ENCODE assay signal across 8 cellular contexts in genomic region chr19:42279148-42279901, GRCh38. TPM values are rescaled to one million over a fixed set of nuclear protein-coding genes. Genes with fewer than 3 reads are reported as not detected.
DNase-seq lines count a peak whose midpoint lies in the region; ATAC-seq and TF ChIP-seq lines count a peak whose summit lies in the region.

No MANE protein-coding gene starts in this region.

- CTCF ChIA-PET in MCF 10A (lab: Yijun Ruan, JAX): interaction anchor here (0.5 to 7.2 kb wide), 38 partner anchors 9 to 394 kb away, joined by 3 to 145 read pairs (median 4); partner anchors contain the start of genes ERF, GSK3A, POU2F2 and PRR19

- no peaks in the 10 kb centered on the region for H3K27me3 Mint-ChIP-seq in MCF 10A (ENCODE audit: insufficient read depth, unreplicated experiment)
- no peaks in the 10 kb centered on the region for H3K27me3 Mint-ChIP-seq in mesothelial cell of epicardium (ENCODE audit: low read depth)

- intact Hi-C loops in MCF 10A (cut with micrococcal nuclease): no loop called here

- H3K4me3 Mint-ChIP-seq in MCF 10A (ENCODE audit: unreplicated experiment) (no peak overlapping the region), mesothelial cell of epicardium (peak overlapping the region; percentile 78)

- BruUV-seq in MCF 10A (replicated peaks; lab: Mats Ljungman, UMichigan): no TSS peak

- peak overlapping the region; percentile 89 for H3K27ac ChIP-seq in 22Rv1

- in situ Hi-C loops in HAP-1 (cut with MboI; ENCODE audit: low sequenced_read_pairs): no loop called here

- DNase-seq in HAP-1 (ENCODE audit: low spot score in 2 of 2) (no peak), MCF 10A (ENCODE audit: unreplicated experiment) (no peak), mesothelial cell of epicardium (ENCODE audit: low spot score in 2 of 2, unreplicated experiment in 2 of 2) (no peak), activated gamma-delta T cell treated with Interleukin-2 at 50 U/mL for 16 hours (no peak), islet precursor cell (no peak), SKM-1 treated with dmso at 0.1 percent for 144 hours (lab: John Stamatoyannopoulos, UW; ENCODE audit: unreplicated experiment) (no peak)

- peaks cover 24% of the 10 kb centered on the region for H3K4me1 ChIP-seq in HAP-1

- no peaks in the 10 kb centered on the region for H3K9me3 ChIP-seq in HAP-1

- peak overlapping the region; percentile 73 for H3K4me3 ChIP-seq in HAP-1

- H3K4me1 Mint-ChIP-seq in MCF 10A (ENCODE audit: insufficient read depth, unreplicated experiment) (peaks cover 32% of the 10 kb centered on the region), mesothelial cell of epicardium (peaks cover 45% of the 10 kb centered on the region)

- ATAC-seq in HG03354 (IDR thresholded peaks at IDR 0.05; ENCODE audit: poor library complexity, severe bottlenecking, unreplicated experiment): no peak

- TF ChIP-seq CTCF in 22Rv1 (IDR thresholded peaks at IDR 0.05) (no peak), MCF 10A (IDR thresholded peaks at IDR 0.05; ENCODE audit: unreplicated experiment) (no peak), mesothelial cell of epicardium (IDR thresholded peaks at IDR 0.05; ENCODE audit: unreplicated experiment) (no peak)

- peaks cover 29% of the 10 kb centered on the region for H3K36me3 Mint-ChIP-seq in MCF 10A (ENCODE audit: insufficient read depth, unreplicated experiment)
- peaks cover 13% of the 10 kb centered on the region for H3K36me3 Mint-ChIP-seq in mesothelial cell of epicardium

- no peaks in the 10 kb centered on the region for H3K27me3 ChIP-seq in HAP-1 (ENCODE audit: low read depth)

- POLR2A ChIA-PET in MCF 10A (lab: Yijun Ruan, JAX): interaction anchor here (0.6 to 7.5 kb wide), 11 partner anchors 9 to 1527 kb away, joined by 3 to 158 read pairs (median 9); partner anchors contain the start of genes CIC, DEDD2, ERF and GSK3A

- H3K9me3 Mint-ChIP-seq in MCF 10A (ENCODE audit: unreplicated experiment) (no peaks in the 10 kb centered on the region), mesothelial cell of epicardium (no peaks in the 10 kb centered on the region)

- H3K36me3 ChIP-seq in HAP-1 (replicated peaks): 0 out of 2 replicates have a peak, but pooled peaks cover 1% of the 10 kb centered on the region

- H3K27ac Mint-ChIP-seq in MCF 10A (ENCODE audit: low read depth, unreplicated experiment): peak overlapping the region; percentile 94
- H3K27ac Mint-ChIP-seq in mesothelial cell of epicardium: peak overlapping the region; percentile 91

RNA-seq across cellular contexts. Expression of gene CIC, which starts 10.3 kb away (rescaled TPM):
- total RNA-seq in MCF 10A (2022) (66.9 and 67.9 TPM in 2 replicates), mesothelial cell of epicardium (84.0 to 90.9 TPM (median 90.8 TPM) in 3 replicates)

RNA-seq across cellular contexts. Expression of gene PRR19, which starts 22.6 kb away (rescaled TPM):
- total RNA-seq in MCF 10A (2022) (0.30 and 0.64 TPM in 2 replicates), mesothelial cell of epicardium (1.3 to 2.0 TPM (median 1.7 TPM) in 3 replicates)

RNA-seq across cellular contexts. Expression of gene PAFAH1B3, which starts 23.1 kb away (rescaled TPM):
- 9.5 and 30.6 TPM in 2 replicates for total RNA-seq in MCF 10A (2022)
- total RNA-seq in mesothelial cell of epicardium: 81.2 to 91.0 TPM (median 88.5 TPM) in 3 replicates

RNA-seq across cellular contexts. Expression of gene ERF, which starts 24.4 kb away (rescaled TPM):
- total RNA-seq in MCF 10A (2022) (27.8 and 35.1 TPM in 2 replicates), mesothelial cell of epicardium (90.4 to 106 TPM (median 92.1 TPM) in 3 replicates)

RNA-seq across cellular contexts. Expression of gene TMEM145, which starts 33.8 kb away (rescaled TPM):
- not detected in 2 replicates for total RNA-seq in MCF 10A (2022)
- 0.25 to 0.92 TPM (median 0.42 TPM) in 3 replicates for total RNA-seq in mesothelial cell of epicardium
